In the genomic region with DNA sequence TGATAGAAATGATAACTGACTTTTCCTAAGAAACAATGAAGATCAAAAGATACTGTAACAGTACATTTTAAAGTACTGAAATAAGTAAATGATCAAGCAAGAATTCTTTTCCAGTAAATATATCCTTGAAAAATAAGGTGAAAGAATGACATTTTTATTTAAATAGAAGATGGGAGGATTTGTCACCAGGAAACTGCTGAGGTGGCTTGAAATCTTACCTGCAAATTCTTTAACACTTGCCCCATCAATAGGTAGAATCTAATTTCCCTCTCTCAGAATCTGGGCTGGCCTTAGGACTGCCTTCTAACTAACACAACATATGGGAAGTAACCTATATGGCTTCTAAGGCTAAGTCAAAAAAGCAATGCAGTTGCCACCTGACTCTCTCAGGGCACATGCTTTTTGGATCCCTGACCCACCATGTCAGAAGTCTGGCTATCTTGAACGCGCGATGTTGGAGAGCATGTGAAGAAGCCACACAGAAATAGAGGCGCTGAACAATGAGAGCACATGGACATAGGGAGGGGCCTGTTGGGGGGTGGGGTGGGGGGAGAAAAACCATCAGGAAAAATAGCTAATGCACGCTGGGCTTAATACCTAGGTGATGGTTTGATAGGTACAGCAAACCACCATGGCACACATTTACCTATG, we compare ENCODE assay signal across 2 cellular contexts.
TF ChIP-seq lines count a peak whose summit lies in the region.

No MANE protein-coding gene starts in this region.

TF ChIP-seq in A549, 52 proteins besides CTCF, POLR2A, EP300 and RAD21:
- TF ChIP-seq RFX5 (IDR thresholded peaks at IDR 0.05) (no peak), RARB (CRISPR knock-in tag; IDR thresholded peaks at IDR 0.05) (no peak), MAFK (IDR thresholded peaks at IDR 0.05; ENCODE audit: partially characterized antibody) (peak; percentile 68), GATA3 (IDR thresholded peaks at IDR 0.05; ENCODE audit: borderline replicate concordance) (no peak)

TF ChIP-seq in IMR-90, 13 proteins besides CTCF, POLR2A, EP300 and RAD21:
- TF ChIP-seq MXI1 (IDR thresholded peaks at IDR 0.05; ENCODE audit: borderline replicate concordance, low read depth, low read length) (no peak), MAFK (IDR thresholded peaks at IDR 0.05; ENCODE audit: low read depth, low read length) (0 out of 2 replicates have a peak, but pooled peaks have one; percentile 27), RCOR1 (IDR thresholded peaks at IDR 0.05; ENCODE audit: insufficient replicate concordance, low read length) (no peak), MAZ (IDR thresholded peaks at IDR 0.05; ENCODE audit: borderline replicate concordance, low read depth, low read length) (no peak), FOS (IDR thresholded peaks at IDR 0.05; ENCODE audit: low read depth, low read length) (no peak), SMC3 (IDR thresholded peaks at IDR 0.05; ENCODE audit: low read depth, low read length) (no peak)
- TF ChIP-seq, protein P1, sequence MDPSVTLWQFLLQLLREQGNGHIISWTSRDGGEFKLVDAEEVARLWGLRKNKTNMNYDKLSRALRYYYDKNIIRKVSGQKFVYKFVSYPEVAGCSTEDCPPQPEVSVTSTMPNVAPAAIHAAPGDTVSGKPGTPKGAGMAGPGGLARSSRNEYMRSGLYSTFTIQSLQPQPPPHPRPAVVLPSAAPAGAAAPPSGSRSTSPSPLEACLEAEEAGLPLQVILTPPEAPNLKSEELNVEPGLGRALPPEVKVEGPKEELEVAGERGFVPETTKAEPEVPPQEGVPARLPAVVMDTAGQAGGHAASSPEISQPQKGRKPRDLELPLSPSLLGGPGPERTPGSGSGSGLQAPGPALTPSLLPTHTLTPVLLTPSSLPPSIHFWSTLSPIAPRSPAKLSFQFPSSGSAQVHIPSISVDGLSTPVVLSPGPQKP (IDR thresholded peaks at IDR 0.05; ENCODE audit: borderline replicate concordance, low read depth, low read length), result no peak
